Comparison of ENCODE assay signal across 15 cellular contexts in genomic region chr2:9260411-9261037, GRCh38. TPM values are rescaled to one million over a fixed set of nuclear protein-coding genes. Genes with fewer than 3 reads are reported as not detected.
DNase-seq lines count a peak whose midpoint lies in the region; ATAC-seq and TF ChIP-seq lines count a peak whose summit lies in the region.
"Had no signal": no experiment of that assay in that cellular context is flagged by ENCODE, and none has a peak within 500 bp of the region (broad histone marks: within the 10 kb centered on the region; RNA-seq: fewer than 3 reads in every experiment).

No MANE protein-coding gene starts in this region.

- H3K9me3 ChIP-seq in lung (ENCODE audit: control insufficient read depth in 2 of 2, insufficient read depth in 1 of 2, low read length in 1 of 2) (no peaks in the 10 kb centered on the region), prostate gland (no peaks in the 10 kb centered on the region)

- H3K4me3 ChIP-seq in lung (no peak overlapping the region), prostate gland (no peak overlapping the region)
- H3K4me3 ChIP-seq: SK-N-MC had no signal

- H3K36me3 ChIP-seq in lung (ENCODE audit: control insufficient read depth in 2 of 2, insufficient read depth in 2 of 2, low read length in 2 of 2) (no peaks in the 10 kb centered on the region), prostate gland (no peaks in the 10 kb centered on the region)

- 54 to 61% methylated on average over 7 of the region's 7 CpGs for WGBS in lung, 2 donors
- 76% methylated on average over 7 of the region's 7 CpGs for WGBS in prostate gland

- no peak for TF ChIP-seq POLR2A in prostate gland (IDR thresholded peaks at IDR 0.05)

- peaks cover 18 to 42% of the 10 kb centered on the region in 2 donors for H3K4me1 ChIP-seq in lung (ENCODE audit: control insufficient read depth in 2 of 2, insufficient read depth in 2 of 2, low read length in 2 of 2)
- no peaks in the 10 kb centered on the region for H3K4me1 ChIP-seq in prostate gland (replicated peaks)

- H3K4me3 Mint-ChIP-seq in endothelial cell (ENCODE audit: unreplicated experiment) = no peak overlapping the region
- no peak overlapping the region for H3K4me3 Mint-ChIP-seq in activated T-cell treated with anti-CD3 and anti-CD28 coated beads, Interleukin-2, amount 50 U/mL, for 72 hours
- no peak overlapping the region for H3K4me3 Mint-ChIP-seq in activated CD8-positive, alpha-beta T cell treated with anti-CD3 and anti-CD28 coated beads, Interleukin-2, amount 10 ng/mL, durations not matched to agents 7 days and 5 days
- H3K4me3 Mint-ChIP-seq: IgD-negative memory B cell had no signal

- H3K36me3 Mint-ChIP-seq in endothelial cell (ENCODE audit: low read depth, unreplicated experiment) = no peaks in the 10 kb centered on the region
- no peaks in the 10 kb centered on the region for H3K36me3 Mint-ChIP-seq in activated T-cell treated with anti-CD3 and anti-CD28 coated beads, Interleukin-2, amount 50 U/mL, for 72 hours (ENCODE audit: insufficient read depth in 2 of 2)
- no peaks in the 10 kb centered on the region for H3K36me3 Mint-ChIP-seq in activated CD8-positive, alpha-beta T cell treated with anti-CD3 and anti-CD28 coated beads, Interleukin-2, amount 10 ng/mL, durations not matched to agents 7 days and 5 days (ENCODE audit: low read depth)
- H3K36me3 Mint-ChIP-seq: IgD-negative memory B cell had no signal

- H3K27me3 ChIP-seq in lung (ENCODE audit: control insufficient read depth, insufficient read depth) (no peaks in the 10 kb centered on the region), prostate gland (replicated peaks; ENCODE audit: insufficient read depth) (no peaks in the 10 kb centered on the region)

- intact Hi-C loops in prostate gland (cut with DNase I) = no loop called here

- H3K4me1 Mint-ChIP-seq in endothelial cell (ENCODE audit: unreplicated experiment) = peaks cover 72% of the 10 kb centered on the region
- peaks cover 8% of the 10 kb centered on the region for H3K4me1 Mint-ChIP-seq in activated T-cell treated with anti-CD3 and anti-CD28 coated beads, Interleukin-2, amount 50 U/mL, for 72 hours (ENCODE audit: low read depth)
- no peaks in the 10 kb centered on the region for H3K4me1 Mint-ChIP-seq in activated CD8-positive, alpha-beta T cell treated with anti-CD3 and anti-CD28 coated beads, Interleukin-2, amount 10 ng/mL, durations not matched to agents 7 days and 5 days (ENCODE audit: low read depth)

- H3K9me3 Mint-ChIP-seq in endothelial cell (ENCODE audit: unreplicated experiment) = no peaks in the 10 kb centered on the region
- H3K9me3 Mint-ChIP-seq in activated T-cell treated with anti-CD3 and anti-CD28 coated beads, Interleukin-2, amount 50 U/mL, for 72 hours = no peaks in the 10 kb centered on the region
- H3K9me3 Mint-ChIP-seq in activated CD8-positive, alpha-beta T cell treated with anti-CD3 and anti-CD28 coated beads, Interleukin-2, amount 10 ng/mL, durations not matched to agents 7 days and 5 days (ENCODE audit: insufficient read depth) = no peaks in the 10 kb centered on the region
- H3K9me3 Mint-ChIP-seq: IgD-negative memory B cell had no signal

- DNase-seq in MV-4-11 (lab: John Stamatoyannopoulos, UW) (peak; percentile 93), endothelial cell (ENCODE audit: low spot score) (no peak), lung (ENCODE audit: low spot score) (no peak), superior temporal gyrus (ENCODE audit: extremely low spot score) (peak; percentile 73), prostate gland (ENCODE audit: low spot score) (no peak)
- no peak for DNase-seq in activated T-cell treated with anti-CD3 and anti-CD28 coated beads, Interleukin-2, amount 50 U/mL, for 72 hours
- DNase-seq in activated CD8-positive, alpha-beta T cell treated with anti-CD3 and anti-CD28 coated beads, Interleukin-2, amount 10 ng/mL, durations not matched to agents 7 days and 5 days = no peak
- DNase-seq: COR-L47; mesendoderm; NCI-H2227 treated with DMSO at 0.1 percent for 48 hours; stimulated activated CD4-positive, alpha-beta T cell treated with anti-CD3 and anti-CD28 coated beads, Interleukin-12 subunit alpha, Interleukin-12 subunit beta, amount 100 ng/mL, for 4 hours; stimulated activated naive CD4-positive, alpha-beta T cell had no signal

- CTCF ChIA-PET in activated CD8-positive, alpha-beta T cell treated with anti-CD3 and anti-CD28 coated beads, Interleukin-2, amount 10 ng/mL, durations not matched to agents 7 days and 5 days (lab: Charles Lee) = no interaction called here

- POLR2A ChIA-PET in activated CD8-positive, alpha-beta T cell treated with anti-CD3 and anti-CD28 coated beads, Interleukin-2, amount 10 ng/mL, durations not matched to agents 7 days and 5 days (lab: Charles Lee) = no interaction called here

- peaks cover 2% of the 10 kb centered on the region for H3K27me3 Mint-ChIP-seq in endothelial cell (ENCODE audit: unreplicated experiment)
- no peaks in the 10 kb centered on the region for H3K27me3 Mint-ChIP-seq in activated T-cell treated with anti-CD3 and anti-CD28 coated beads, Interleukin-2, amount 50 U/mL, for 72 hours (ENCODE audit: low read depth)
- H3K27me3 Mint-ChIP-seq in activated CD8-positive, alpha-beta T cell treated with anti-CD3 and anti-CD28 coated beads, Interleukin-2, amount 10 ng/mL, durations not matched to agents 7 days and 5 days (ENCODE audit: low read depth) = peaks cover 12% of the 10 kb centered on the region

- peak overlapping the region; percentile 82 for H3K27ac Mint-ChIP-seq in endothelial cell (ENCODE audit: unreplicated experiment)
- H3K27ac Mint-ChIP-seq in activated T-cell treated with anti-CD3 and anti-CD28 coated beads, Interleukin-2, amount 50 U/mL, for 72 hours = no peak overlapping the region
- H3K27ac Mint-ChIP-seq in activated CD8-positive, alpha-beta T cell treated with anti-CD3 and anti-CD28 coated beads, Interleukin-2, amount 10 ng/mL, durations not matched to agents 7 days and 5 days = no peak overlapping the region

- TF ChIP-seq CTCF in endothelial cell (IDR thresholded peaks at IDR 0.05; ENCODE audit: unreplicated experiment) (no peak), lung (IDR thresholded peaks at IDR 0.05; ENCODE audit: control extremely low read depth, extremely low read depth) (no peak), prostate gland (IDR thresholded peaks at IDR 0.05) (no peak)

- H3K27ac ChIP-seq in lung (ENCODE audit: low read depth in 1 of 2, low read length in 1 of 2) = peak overlapping the region; percentile 47 to 88
- H3K27ac ChIP-seq in prostate gland = peak overlapping the region in 1 of 2 donors; percentile 33
- H3K27ac ChIP-seq: SK-N-MC had no signal

- ATAC-seq in lung (ENCODE audit: insufficient read depth, low FRiP score) = no peak
- no peak for ATAC-seq in activated T-cell treated with anti-CD3 and anti-CD28 coated beads, Interleukin-2, amount 50 U/mL, for 72 hours (replicated peaks in 1 of 2)
- no peak for ATAC-seq in activated CD8-positive, alpha-beta T cell treated with anti-CD3 and anti-CD28 coated beads, Interleukin-2, amount 10 ng/mL, durations not matched to agents 7 days and 5 days
- ATAC-seq in HG03571 (IDR thresholded peaks at IDR 0.05; ENCODE audit: unreplicated experiment) = no peak

RNA-seq across cellular contexts. Expression of gene ASAP2, which starts 53.9 kb away (rescaled TPM):
- total RNA-seq in endothelial cell (ENCODE audit: unreplicated experiment) (31.8 TPM), lung (10 to 100 TPM; 19.2 to 30.9 TPM), prostate gland (10 to 100 TPM in 1 of 2 donors, 1 to 10 TPM in 1; 9.2 to 17.8 TPM)
- polyA plus RNA-seq in lung = 10 to 100 TPM in 1 of 2 donors, 1 to 10 TPM in 1; 7.4 to 14.8 TPM
- under 1 TPM; 0.10 to 0.42 TPM for total RNA-seq in activated T-cell treated with anti-CD3 and anti-CD28 coated beads, Interleukin-2, amount 50 U/mL, for 72 hours
- total RNA-seq in activated CD8-positive, alpha-beta T cell treated with anti-CD3 and anti-CD28 coated beads, Interleukin-2, amount 10 ng/mL, durations not matched to agents 7 days and 5 days = not detected
- polyA plus RNA-seq: IgD-negative memory B cell had no signal

Comparison
In these comparisons a context has a peak if more than half of its experiments do, and no peak if none do; other contexts are left out.
1. DNase-seq: peak in MV-4-11 (single experiment) and superior temporal gyrus (single experiment); none in endothelial cell (single experiment), lung (single experiment), activated T-cell treated with anti-CD3 and anti-CD28 coated beads, Interleukin-2, amount 50 U/mL, for 72 hours (0 of 2), activated CD8-positive, alpha-beta T cell treated with anti-CD3 and anti-CD28 coated beads, Interleukin-2, amount 10 ng/mL, durations not matched to agents 7 days and 5 days (single experiment) and prostate gland (single experiment).
2. RNA of gene ASAP2, which starts 53.9 kb away (total RNA-seq): 31.8 TPM in endothelial cell (single experiment), 19.2 to 30.9 TPM in lung and 9.2 to 17.8 TPM in prostate gland; 0.10 to 0.42 TPM in activated T-cell treated with anti-CD3 and anti-CD28 coated beads, Interleukin-2, amount 50 U/mL, for 72 hours and not detected in activated CD8-positive, alpha-beta T cell treated with anti-CD3 and anti-CD28 coated beads, Interleukin-2, amount 10 ng/mL, durations not matched to agents 7 days and 5 days; every median in the first group is over 4 times any median in the second.